In the genomic region with DNA sequence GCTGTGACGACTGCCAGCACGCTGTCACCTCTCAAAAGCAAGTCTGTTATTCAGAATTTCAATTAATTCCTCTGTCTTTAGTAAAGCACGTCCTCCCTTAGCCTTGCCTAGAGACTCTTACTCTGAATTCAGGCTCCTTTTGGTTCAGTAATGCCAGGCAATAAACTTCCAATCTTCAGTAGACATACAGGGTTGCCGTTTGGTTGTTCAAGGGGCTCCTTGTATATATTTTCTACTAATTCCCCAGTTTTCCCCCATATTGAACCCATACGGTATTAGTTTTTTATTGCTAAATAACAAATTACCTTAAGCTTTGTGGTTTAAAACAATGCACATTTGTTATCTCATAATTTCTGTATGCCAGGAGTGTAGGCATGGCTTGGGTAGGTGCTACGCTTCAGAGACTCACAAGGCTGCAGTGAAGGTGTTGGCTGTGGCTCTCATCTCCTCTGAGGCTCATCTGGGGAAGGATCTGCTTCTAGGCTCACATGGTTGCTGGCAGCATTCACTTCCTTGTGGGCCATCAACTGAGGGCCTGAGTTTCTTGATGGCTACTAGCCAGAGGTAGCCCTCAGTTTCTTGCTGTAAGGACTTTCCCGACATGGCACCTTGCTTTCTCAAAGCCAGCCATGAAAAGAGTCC, we compare ENCODE assay signal across 2 cellular contexts.
TF ChIP-seq lines count a peak whose summit lies in the region.

No MANE protein-coding gene starts in this region.

TF ChIP-seq in GM23338, 12 proteins besides CTCF, POLR2A, EP300 and RAD21 (continues in another document):
- TF ChIP-seq EZH2 (IDR thresholded peaks at IDR 0.05; ENCODE audit: low read depth, unreplicated experiment): no peak
- no peak for TF ChIP-seq EZH2phosphoT487 (IDR thresholded peaks at IDR 0.05; ENCODE audit: unreplicated experiment)
- TF ChIP-seq JUNB (IDR thresholded peaks at IDR 0.05; ENCODE audit: unreplicated experiment): no peak
- TF ChIP-seq CREB1 (CRISPR knock-in tag; IDR thresholded peaks at IDR 0.05; ENCODE audit: low read depth): no peak
- TF ChIP-seq NANOG (IDR thresholded peaks at IDR 0.05; ENCODE audit: borderline replicate concordance): no peak
- no peak for TF ChIP-seq POLR2AphosphoS5 (IDR thresholded peaks at IDR 0.05; ENCODE audit: low read depth)
- TF ChIP-seq ZNF331 (CRISPR knock-in tag; IDR thresholded peaks at IDR 0.05; ENCODE audit: low read depth): no peak
- TF ChIP-seq, protein P1, sequence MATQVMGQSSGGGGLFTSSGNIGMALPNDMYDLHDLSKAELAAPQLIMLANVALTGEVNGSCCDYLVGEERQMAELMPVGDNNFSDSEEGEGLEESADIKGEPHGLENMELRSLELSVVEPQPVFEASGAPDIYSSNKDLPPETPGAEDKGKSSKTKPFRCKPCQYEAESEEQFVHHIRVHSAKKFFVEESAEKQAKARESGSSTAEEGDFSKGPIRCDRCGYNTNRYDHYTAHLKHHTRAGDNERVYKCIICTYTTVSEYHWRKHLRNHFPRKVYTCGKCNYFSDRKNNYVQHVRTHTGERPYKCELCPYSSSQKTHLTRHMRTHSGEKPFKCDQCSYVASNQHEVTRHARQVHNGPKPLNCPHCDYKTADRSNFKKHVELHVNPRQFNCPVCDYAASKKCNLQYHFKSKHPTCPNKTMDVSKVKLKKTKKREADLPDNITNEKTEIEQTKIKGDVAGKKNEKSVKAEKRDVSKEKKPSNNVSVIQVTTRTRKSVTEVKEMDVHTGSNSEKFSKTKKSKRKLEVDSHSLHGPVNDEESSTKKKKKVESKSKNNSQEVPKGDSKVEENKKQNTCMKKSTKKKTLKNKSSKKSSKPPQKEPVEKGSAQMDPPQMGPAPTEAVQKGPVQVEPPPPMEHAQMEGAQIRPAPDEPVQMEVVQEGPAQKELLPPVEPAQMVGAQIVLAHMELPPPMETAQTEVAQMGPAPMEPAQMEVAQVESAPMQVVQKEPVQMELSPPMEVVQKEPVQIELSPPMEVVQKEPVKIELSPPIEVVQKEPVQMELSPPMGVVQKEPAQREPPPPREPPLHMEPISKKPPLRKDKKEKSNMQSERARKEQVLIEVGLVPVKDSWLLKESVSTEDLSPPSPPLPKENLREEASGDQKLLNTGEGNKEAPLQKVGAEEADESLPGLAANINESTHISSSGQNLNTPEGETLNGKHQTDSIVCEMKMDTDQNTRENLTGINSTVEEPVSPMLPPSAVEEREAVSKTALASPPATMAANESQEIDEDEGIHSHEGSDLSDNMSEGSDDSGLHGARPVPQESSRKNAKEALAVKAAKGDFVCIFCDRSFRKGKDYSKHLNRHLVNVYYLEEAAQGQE (IDR thresholded peaks at IDR 0.05; ENCODE audit: unreplicated experiment): no peak
- TF ChIP-seq ZNF114 (CRISPR knock-in tag; IDR thresholded peaks at IDR 0.05): no peak
- TF ChIP-seq, protein P2, sequence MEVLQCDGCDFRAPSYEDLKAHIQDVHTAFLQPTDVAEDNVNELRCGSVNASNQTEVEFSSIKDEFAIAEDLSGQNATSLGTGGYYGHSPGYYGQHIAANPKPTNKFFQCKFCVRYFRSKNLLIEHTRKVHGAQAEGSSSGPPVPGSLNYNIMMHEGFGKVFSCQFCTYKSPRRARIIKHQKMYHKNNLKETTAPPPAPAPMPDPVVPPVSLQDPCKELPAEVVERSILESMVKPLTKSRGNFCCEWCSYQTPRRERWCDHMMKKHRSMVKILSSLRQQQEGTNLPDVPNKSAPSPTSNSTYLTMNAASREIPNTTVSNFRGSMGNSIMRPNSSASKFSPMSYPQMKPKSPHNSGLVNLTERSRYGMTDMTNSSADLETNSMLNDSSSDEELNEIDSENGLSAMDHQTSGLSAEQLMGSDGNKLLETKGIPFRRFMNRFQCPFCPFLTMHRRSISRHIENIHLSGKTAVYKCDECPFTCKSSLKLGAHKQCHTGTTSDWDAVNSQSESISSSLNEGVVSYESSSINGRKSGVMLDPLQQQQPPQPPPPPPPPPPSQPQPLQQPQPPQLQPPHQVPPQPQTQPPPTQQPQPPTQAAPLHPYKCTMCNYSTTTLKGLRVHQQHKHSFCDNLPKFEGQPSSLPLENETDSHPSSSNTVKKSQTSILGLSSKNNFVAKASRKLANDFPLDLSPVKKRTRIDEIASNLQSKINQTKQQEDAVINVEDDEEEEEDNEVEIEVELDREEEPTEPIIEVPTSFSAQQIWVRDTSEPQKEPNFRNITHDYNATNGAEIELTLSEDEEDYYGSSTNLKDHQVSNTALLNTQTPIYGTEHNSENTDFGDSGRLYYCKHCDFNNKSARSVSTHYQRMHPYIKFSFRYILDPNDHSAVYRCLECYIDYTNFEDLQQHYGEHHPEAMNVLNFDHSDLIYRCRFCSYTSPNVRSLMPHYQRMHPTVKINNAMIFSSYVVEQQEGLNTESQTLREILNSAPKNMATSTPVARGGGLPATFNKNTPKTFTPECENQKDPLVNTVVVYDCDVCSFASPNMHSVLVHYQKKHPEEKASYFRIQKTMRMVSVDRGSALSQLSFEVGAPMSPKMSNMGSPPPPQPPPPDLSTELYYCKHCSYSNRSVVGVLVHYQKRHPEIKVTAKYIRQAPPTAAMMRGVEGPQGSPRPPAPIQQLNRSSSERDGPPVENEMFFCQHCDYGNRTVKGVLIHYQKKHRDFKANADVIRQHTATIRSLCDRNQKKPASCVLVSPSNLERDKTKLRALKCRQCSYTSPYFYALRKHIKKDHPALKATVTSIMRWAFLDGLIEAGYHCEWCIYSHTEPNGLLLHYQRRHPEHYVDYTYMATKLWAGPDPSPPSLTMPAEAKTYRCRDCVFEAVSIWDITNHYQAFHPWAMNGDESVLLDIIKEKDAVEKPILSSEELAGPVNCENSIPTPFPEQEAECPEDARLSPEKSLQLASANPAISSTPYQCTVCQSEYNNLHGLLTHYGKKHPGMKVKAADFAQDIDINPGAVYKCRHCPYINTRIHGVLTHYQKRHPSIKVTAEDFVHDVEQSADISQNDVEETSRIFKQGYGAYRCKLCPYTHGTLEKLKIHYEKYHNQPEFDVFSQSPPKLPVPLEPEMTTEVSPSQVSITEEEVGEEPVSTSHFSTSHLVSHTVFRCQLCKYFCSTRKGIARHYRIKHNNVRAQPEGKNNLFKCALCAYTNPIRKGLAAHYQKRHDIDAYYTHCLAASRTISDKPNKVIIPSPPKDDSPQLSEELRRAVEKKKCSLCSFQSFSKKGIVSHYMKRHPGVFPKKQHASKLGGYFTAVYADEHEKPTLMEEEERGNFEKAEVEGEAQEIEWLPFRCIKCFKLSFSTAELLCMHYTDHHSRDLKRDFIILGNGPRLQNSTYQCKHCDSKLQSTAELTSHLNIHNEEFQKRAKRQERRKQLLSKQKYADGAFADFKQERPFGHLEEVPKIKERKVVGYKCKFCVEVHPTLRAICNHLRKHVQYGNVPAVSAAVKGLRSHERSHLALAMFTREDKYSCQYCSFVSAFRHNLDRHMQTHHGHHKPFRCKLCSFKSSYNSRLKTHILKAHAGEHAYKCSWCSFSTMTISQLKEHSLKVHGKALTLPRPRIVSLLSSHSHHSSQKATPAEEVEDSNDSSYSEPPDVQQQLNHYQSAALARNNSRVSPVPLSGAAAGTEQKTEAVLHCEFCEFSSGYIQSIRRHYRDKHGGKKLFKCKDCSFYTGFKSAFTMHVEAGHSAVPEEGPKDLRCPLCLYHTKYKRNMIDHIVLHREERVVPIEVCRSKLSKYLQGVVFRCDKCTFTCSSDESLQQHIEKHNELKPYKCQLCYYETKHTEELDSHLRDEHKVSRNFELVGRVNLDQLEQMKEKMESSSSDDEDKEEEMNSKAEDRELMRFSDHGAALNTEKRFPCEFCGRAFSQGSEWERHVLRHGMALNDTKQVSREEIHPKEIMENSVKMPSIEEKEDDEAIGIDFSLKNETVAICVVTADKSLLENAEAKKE (CRISPR knock-in tag; IDR thresholded peaks at IDR 0.05): no peak

TF ChIP-seq in GM12878, 131 proteins besides CTCF, POLR2A, EP300 and RAD21 (continues in another document):
- TF ChIP-seq, protein P3, sequence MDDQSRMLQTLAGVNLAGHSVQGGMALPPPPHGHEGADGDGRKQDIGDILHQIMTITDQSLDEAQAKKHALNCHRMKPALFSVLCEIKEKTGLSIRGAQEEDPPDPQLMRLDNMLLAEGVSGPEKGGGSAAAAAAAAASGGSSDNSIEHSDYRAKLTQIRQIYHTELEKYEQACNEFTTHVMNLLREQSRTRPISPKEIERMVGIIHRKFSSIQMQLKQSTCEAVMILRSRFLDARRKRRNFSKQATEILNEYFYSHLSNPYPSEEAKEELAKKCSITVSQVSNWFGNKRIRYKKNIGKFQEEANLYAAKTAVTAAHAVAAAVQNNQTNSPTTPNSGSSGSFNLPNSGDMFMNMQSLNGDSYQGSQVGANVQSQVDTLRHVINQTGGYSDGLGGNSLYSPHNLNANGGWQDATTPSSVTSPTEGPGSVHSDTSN (IDR thresholded peaks at IDR 0.05; ENCODE audit: insufficient replicate concordance, low read depth, low read length): no peak
- TF ChIP-seq TARDBP (IDR thresholded peaks at IDR 0.05; ENCODE audit: borderline replicate concordance) (no peak), MYC (IDR thresholded peaks at IDR 0.05; ENCODE audit: insufficient read depth, insufficient read length, insufficient replicate concordance, low read length, severe bottlenecking) (no peak), EZH2 (IDR thresholded peaks at IDR 0.05; ENCODE audit: borderline replicate concordance, control insufficient read depth, low read depth, low read length) (no peak), RELA (IDR thresholded peaks at IDR 0.05; ENCODE audit: borderline replicate concordance, partially characterized antibody) (no peak), NFXL1 (IDR thresholded peaks at IDR 0.05; ENCODE audit: borderline replicate concordance) (no peak), TCF7 (IDR thresholded peaks at IDR 0.05; ENCODE audit: borderline replicate concordance) (no peak), EED (IDR thresholded peaks at IDR 0.05; ENCODE audit: low read depth) (no peak), HDAC6 (IDR thresholded peaks at IDR 0.05; ENCODE audit: unreplicated experiment) (no peak), RUNX3 (IDR thresholded peaks at IDR 0.05; ENCODE audit: low read length) (peak; percentile 38; the same call in 1 of the 2 replicates), RB1 (IDR thresholded peaks at IDR 0.05; ENCODE audit: borderline replicate concordance) (no peak), NRF1 (conservative IDR thresholded peaks at IDR 0.05; ENCODE audit: low read depth, low read length) (no peak), PAX5 (IDR thresholded peaks at IDR 0.05; ENCODE audit: borderline replicate concordance, low read depth, low read length) (peak; percentile 44; the same call in 1 of the 2 replicates)
- TF ChIP-seq, protein P4, sequence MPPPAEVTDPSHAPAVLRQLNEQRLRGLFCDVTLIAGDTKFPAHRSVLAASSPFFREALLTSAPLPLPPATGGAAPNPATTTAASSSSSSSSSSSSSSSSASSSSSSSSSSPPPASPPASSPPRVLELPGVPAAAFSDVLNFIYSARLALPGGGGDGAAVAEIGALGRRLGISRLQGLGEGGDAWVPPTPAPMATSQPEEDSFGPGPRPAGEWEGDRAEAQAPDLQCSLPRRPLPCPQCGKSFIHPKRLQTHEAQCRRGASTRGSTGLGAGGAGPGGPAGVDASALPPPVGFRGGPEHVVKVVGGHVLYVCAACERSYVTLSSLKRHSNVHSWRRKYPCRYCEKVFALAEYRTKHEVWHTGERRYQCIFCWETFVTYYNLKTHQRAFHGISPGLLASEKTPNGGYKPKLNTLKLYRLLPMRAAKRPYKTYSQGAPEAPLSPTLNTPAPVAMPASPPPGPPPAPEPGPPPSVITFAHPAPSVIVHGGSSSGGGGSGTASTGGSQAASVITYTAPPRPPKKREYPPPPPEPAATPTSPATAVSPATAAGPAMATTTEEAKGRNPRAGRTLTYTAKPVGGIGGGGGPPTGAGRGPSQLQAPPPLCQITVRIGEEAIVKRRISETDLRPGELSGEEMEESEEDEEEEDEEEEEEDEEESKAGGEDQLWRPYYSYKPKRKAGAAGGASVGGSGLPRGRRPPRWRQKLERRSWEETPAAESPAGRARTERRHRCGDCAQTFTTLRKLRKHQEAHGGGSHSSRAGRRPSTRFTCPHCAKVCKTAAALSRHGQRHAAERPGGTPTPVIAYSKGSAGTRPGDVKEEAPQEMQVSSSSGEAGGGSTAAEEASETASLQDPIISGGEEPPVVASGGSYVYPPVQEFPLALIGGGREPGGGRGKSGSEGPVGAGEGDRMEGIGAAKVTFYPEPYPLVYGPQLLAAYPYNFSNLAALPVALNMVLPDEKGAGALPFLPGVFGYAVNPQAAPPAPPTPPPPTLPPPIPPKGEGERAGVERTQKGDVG (CRISPR knock-in tag; IDR thresholded peaks at IDR 0.05): no peak
- TF ChIP-seq, protein P5, sequence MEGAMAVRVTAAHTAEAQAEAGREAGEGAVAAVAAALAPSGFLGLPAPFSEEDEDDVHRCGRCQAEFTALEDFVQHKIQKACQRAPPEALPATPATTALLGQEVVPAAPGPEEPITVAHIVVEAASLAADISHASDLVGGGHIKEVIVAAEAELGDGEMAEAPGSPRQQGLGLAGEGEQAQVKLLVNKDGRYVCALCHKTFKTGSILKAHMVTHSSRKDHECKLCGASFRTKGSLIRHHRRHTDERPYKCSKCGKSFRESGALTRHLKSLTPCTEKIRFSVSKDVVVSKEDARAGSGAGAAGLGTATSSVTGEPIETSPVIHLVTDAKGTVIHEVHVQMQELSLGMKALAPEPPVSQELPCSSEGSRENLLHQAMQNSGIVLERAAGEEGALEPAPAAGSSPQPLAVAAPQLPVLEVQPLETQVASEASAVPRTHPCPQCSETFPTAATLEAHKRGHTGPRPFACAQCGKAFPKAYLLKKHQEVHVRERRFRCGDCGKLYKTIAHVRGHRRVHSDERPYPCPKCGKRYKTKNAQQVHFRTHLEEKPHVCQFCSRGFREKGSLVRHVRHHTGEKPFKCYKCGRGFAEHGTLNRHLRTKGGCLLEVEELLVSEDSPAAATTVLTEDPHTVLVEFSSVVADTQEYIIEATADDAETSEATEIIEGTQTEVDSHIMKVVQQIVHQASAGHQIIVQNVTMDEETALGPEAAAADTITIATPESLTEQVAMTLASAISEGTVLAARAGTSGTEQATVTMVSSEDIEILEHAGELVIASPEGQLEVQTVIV (IDR thresholded peaks at IDR 0.05; ENCODE audit: borderline replicate concordance, partially characterized antibody): no peak
- TF ChIP-seq, protein P6, sequence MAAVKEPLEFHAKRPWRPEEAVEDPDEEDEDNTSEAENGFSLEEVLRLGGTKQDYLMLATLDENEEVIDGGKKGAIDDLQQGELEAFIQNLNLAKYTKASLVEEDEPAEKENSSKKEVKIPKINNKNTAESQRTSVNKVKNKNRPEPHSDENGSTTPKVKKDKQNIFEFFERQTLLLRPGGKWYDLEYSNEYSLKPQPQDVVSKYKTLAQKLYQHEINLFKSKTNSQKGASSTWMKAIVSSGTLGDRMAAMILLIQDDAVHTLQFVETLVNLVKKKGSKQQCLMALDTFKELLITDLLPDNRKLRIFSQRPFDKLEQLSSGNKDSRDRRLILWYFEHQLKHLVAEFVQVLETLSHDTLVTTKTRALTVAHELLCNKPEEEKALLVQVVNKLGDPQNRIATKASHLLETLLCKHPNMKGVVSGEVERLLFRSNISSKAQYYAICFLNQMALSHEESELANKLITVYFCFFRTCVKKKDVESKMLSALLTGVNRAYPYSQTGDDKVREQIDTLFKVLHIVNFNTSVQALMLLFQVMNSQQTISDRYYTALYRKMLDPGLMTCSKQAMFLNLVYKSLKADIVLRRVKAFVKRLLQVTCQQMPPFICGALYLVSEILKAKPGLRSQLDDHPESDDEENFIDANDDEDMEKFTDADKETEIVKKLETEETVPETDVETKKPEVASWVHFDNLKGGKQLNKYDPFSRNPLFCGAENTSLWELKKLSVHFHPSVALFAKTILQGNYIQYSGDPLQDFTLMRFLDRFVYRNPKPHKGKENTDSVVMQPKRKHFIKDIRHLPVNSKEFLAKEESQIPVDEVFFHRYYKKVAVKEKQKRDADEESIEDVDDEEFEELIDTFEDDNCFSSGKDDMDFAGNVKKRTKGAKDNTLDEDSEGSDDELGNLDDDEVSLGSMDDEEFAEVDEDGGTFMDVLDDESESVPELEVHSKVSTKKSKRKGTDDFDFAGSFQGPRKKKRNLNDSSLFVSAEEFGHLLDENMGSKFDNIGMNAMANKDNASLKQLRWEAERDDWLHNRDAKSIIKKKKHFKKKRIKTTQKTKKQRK (IDR thresholded peaks at IDR 0.05; ENCODE audit: low read depth, low read length): no peak
